In genomic region chr22:46635756-46636155, GRCh38 we compare ENCODE assay signal across 1 cellular context.
TF ChIP-seq lines count a peak whose summit lies in the region.

No MANE protein-coding gene starts in this region.

TF ChIP-seq in A549, 52 proteins besides CTCF, POLR2A, EP300 and RAD21:
- no peak for TF ChIP-seq ATOH8 (CRISPR knock-in tag; IDR thresholded peaks at IDR 0.05; ENCODE audit: low read depth)
- TF ChIP-seq ZSCAN20 (CRISPR knock-in tag; IDR thresholded peaks at IDR 0.05): no peak
- no peak for TF ChIP-seq CEBPB (IDR thresholded peaks at IDR 0.05)
- no peak for TF ChIP-seq HOXA7 (CRISPR knock-in tag; IDR thresholded peaks at IDR 0.05)
- no peak for TF ChIP-seq RNF2 (IDR thresholded peaks at IDR 0.05; ENCODE audit: borderline replicate concordance, low read depth)
- TF ChIP-seq CHD2 (IDR thresholded peaks at IDR 0.05; ENCODE audit: low read length, partially characterized antibody): no peak
- TF ChIP-seq RCOR1 (IDR thresholded peaks at IDR 0.05; ENCODE audit: low read depth, low read length): no peak
- TF ChIP-seq HES2 (IDR thresholded peaks at IDR 0.05): no peak
- TF ChIP-seq HMGXB4 (CRISPR knock-in tag; IDR thresholded peaks at IDR 0.05; ENCODE audit: borderline replicate concordance): no peak
- no peak for TF ChIP-seq ZC3H11A (IDR thresholded peaks at IDR 0.05)
- TF ChIP-seq ZFP36 (IDR thresholded peaks at IDR 0.05; ENCODE audit: borderline replicate concordance, partially characterized antibody): no peak
TF ChIP-seq in A549: peak in this region for 0.
